Comparison of ENCODE assay signal across 8 cellular contexts in genomic region chr3:196942915-196943277, GRCh38. TPM values are rescaled to one million over a fixed set of nuclear protein-coding genes. Genes with fewer than 3 reads are reported as not detected.
DNase-seq lines count a peak whose midpoint lies in the region; ATAC-seq and TF ChIP-seq lines count a peak whose summit lies in the region.

No MANE protein-coding gene starts in this region.

- peak overlapping the region; percentile 96 for H3K9ac ChIP-seq in iPS-20b (ENCODE audit: low read depth, low read length)

- H3K36me3 ChIP-seq in BE2C (peaks cover 24% of the 10 kb centered on the region), iPS-20b (ENCODE audit: insufficient read depth, low read depth, low read length) (peaks cover 20% of the 10 kb centered on the region)

- H3K27ac ChIP-seq in iPS-20b (ENCODE audit: low read length) (no peak overlapping the region), skin epidermis (peak overlapping the region; percentile 55 to 99 (median 95))

- H3K36me3 Mint-ChIP-seq in IgD-negative memory B cell: no peaks in the 10 kb centered on the region
- peaks cover 47% of the 10 kb centered on the region for H3K36me3 Mint-ChIP-seq in activated naive CD8-positive, alpha-beta T cell treated with anti-CD3 and anti-CD28 coated beads, Interleukin-2, amount 50 U/mL, for 24 hours (ENCODE audit: low read depth)

- peak overlapping the region; percentile 98 for H3K4me3 ChIP-seq in BE2C (ENCODE audit: low read depth, low read length)
- peak overlapping the region; percentile 97 for H3K4me3 ChIP-seq in iPS-20b (ENCODE audit: low read length)
- H3K4me3 ChIP-seq in skin epidermis: peak overlapping the region; percentile 67 to 100 (median 96)

- H3K27me3 ChIP-seq in BE2C (no peaks in the 10 kb centered on the region), iPS-20b (ENCODE audit: insufficient read depth, low read length) (no peaks in the 10 kb centered on the region)

- no peaks in the 10 kb centered on the region for H3K9me3 Mint-ChIP-seq in IgD-negative memory B cell
- H3K9me3 Mint-ChIP-seq in activated naive CD8-positive, alpha-beta T cell treated with anti-CD3 and anti-CD28 coated beads, Interleukin-2, amount 50 U/mL, for 24 hours: no peaks in the 10 kb centered on the region

- peak overlapping the region; percentile 97 to 98 (median 97) for H3K27ac Mint-ChIP-seq in IgD-negative memory B cell
- peak overlapping the region; percentile 92 for H3K27ac Mint-ChIP-seq in activated naive CD8-positive, alpha-beta T cell treated with anti-CD3 and anti-CD28 coated beads, Interleukin-2, amount 50 U/mL, for 24 hours

- H3K4me1 ChIP-seq in BE2C (no peaks in the 10 kb centered on the region), iPS-20b (ENCODE audit: insufficient read depth, low read length) (0 out of 2 replicates have a peak, but pooled peaks cover 2% of the 10 kb centered on the region)

- H3K4me3 Mint-ChIP-seq in IgD-negative memory B cell: peak overlapping the region; percentile 94 to 99 (median 96)
- H3K4me3 Mint-ChIP-seq in activated naive CD8-positive, alpha-beta T cell treated with anti-CD3 and anti-CD28 coated beads, Interleukin-2, amount 50 U/mL, for 24 hours: peak overlapping the region; percentile 100

- no peaks in the 10 kb centered on the region for H3K27me3 Mint-ChIP-seq in IgD-negative memory B cell
- H3K27me3 Mint-ChIP-seq in activated naive CD8-positive, alpha-beta T cell treated with anti-CD3 and anti-CD28 coated beads, Interleukin-2, amount 50 U/mL, for 24 hours: peaks cover 3% of the 10 kb centered on the region

- no peaks in the 10 kb centered on the region for H3K9me3 ChIP-seq in BE2C
- H3K9me3 ChIP-seq in iPS-20b (ENCODE audit: insufficient read depth, low read depth, low read length): no peaks in the 10 kb centered on the region

- ATAC-seq in GM19455 (IDR thresholded peaks at IDR 0.05; ENCODE audit: unreplicated experiment): peak; percentile 15
- peak; percentile 0 for ATAC-seq in activated naive CD8-positive, alpha-beta T cell treated with anti-CD3 and anti-CD28 coated beads, Interleukin-2, amount 50 U/mL, for 24 hours

- no peak for TF ChIP-seq CTCF in BE2C (IDR thresholded peaks at IDR 0.05; ENCODE audit: low read depth, low read length)

- DNase-seq in BE2C (no peak), NAMALWA (ENCODE audit: low spot score) (no peak), GDM1 (lab: John Stamatoyannopoulos, UW) (no peak)
- DNase-seq in activated naive CD8-positive, alpha-beta T cell treated with anti-CD3 and anti-CD28 coated beads, Interleukin-2, amount 50 U/mL, for 24 hours: peak; percentile 29

- H3K4me1 Mint-ChIP-seq in IgD-negative memory B cell: peaks cover 32 to 44% (median 40%) of the 10 kb centered on the region in 3 donors
- H3K4me1 Mint-ChIP-seq in activated naive CD8-positive, alpha-beta T cell treated with anti-CD3 and anti-CD28 coated beads, Interleukin-2, amount 50 U/mL, for 24 hours: peaks cover 58% of the 10 kb centered on the region

RNA-seq across cellular contexts. Expression of gene NCBP2, which starts 0.6 kb away (rescaled TPM):
- 291 TPM for polyA plus RNA-seq in BE2C (2012; ENCODE audit: insufficient read depth, insufficient read length, low read depth)
- 74.1 TPM for polyA plus RNA-seq in IgD-negative memory B cell

RNA-seq across cellular contexts. Expression of gene PIGZ, which starts 25.7 kb away (rescaled TPM):
- 3.1 TPM for polyA plus RNA-seq in BE2C (2012; ENCODE audit: insufficient read depth, insufficient read length, low read depth)
- polyA plus RNA-seq in IgD-negative memory B cell: 2.1 TPM
